15 cellular contexts compared by ENCODE assay signal in genomic region chr19:29815231-29815630, GRCh38. TPM values are rescaled to one million over a fixed set of nuclear protein-coding genes. Genes with fewer than 3 reads are reported as not detected.
DNase-seq lines count a peak whose midpoint lies in the region; ATAC-seq, FAIRE-seq and TF ChIP-seq lines count a peak whose summit lies in the region.
"Had no signal": no experiment of that assay in that cellular context is flagged by ENCODE, and none has a peak within 500 bp of the region (broad histone marks: within the 10 kb centered on the region; RNA-seq: fewer than 3 reads in every experiment).

No MANE protein-coding gene starts in this region.

- 0 out of 2 replicates have a peak overlapping the region, but pooled peaks have one; percentile 3 for H3K4me2 ChIP-seq in GM12878 (ENCODE audit: control insufficient read depth, insufficient read depth)

- peak; percentile 95 for FAIRE-seq in GM12878 (lab: Jason Lieb, UNC)
- FAIRE-seq: G401.6 had no signal

- peaks cover 3 to 11% of the 10 kb centered on the region in 2 experiments for H3K36me3 ChIP-seq in GM12878 (ENCODE audit: control insufficient read depth in 2 of 2, insufficient read depth in 2 of 2, low read length in 1 of 2)
- H3K36me3 ChIP-seq in esophagus muscularis mucosa: peaks cover 0 to 14% (median 3%) of the 10 kb centered on the region in 4 donors
- H3K36me3 ChIP-seq in colonic mucosa: no peaks in the 10 kb centered on the region

- H3K27me3 ChIP-seq in GM12878 (replicated peaks in 1 of 2; ENCODE audit: control insufficient read depth in 2 of 2, insufficient read depth in 2 of 2, low read length in 1 of 2) (no peaks in the 10 kb centered on the region), esophagus muscularis mucosa (no peaks in the 10 kb centered on the region), colonic mucosa (no peaks in the 10 kb centered on the region)

- TF ChIP-seq POLR2A in GM12878 (IDR thresholded peaks at IDR 0.05; ENCODE audit: low read depth, low read length): no peak
- no peak for TF ChIP-seq POLR2A in esophagus muscularis mucosa (IDR thresholded peaks at IDR 0.05; ENCODE audit: low read depth)

- in situ Hi-C loops in GM12878 (cut with MboI): no loop called here

- peak; percentile 17 for TF ChIP-seq CTCF in GM10266 (IDR thresholded peaks at IDR 0.05; ENCODE audit: control insufficient read depth, insufficient read depth, low read depth, missing control alignments)
- TF ChIP-seq CTCF in GM12878 (IDR thresholded peaks at IDR 0.05 in 2 of 3, conservative IDR thresholded peaks at IDR 0.05 in 1 of 3; ENCODE audit: control insufficient read depth in 2 of 3, extremely low read depth in 1 of 3, insufficient read depth in 1 of 3, low read depth in 3 of 3, low read length in 3 of 3): 0 out of 6 replicates have a peak, but pooled peaks of 1 of the 3 experiments have one; percentile 6
- TF ChIP-seq CTCF in esophagus muscularis mucosa (IDR thresholded peaks at IDR 0.05): no peak
- TF ChIP-seq CTCF in colonic mucosa (IDR thresholded peaks at IDR 0.05): no peak

- no peak overlapping the region for H2AFZ ChIP-seq in GM12878 (ENCODE audit: control insufficient read depth, low read depth, low read length)

- SMC1A ChIA-PET in GM12878 (lab: Charles Lee; ENCODE audit: uncharacterized antibody, unreplicated experiment): interaction anchor here (1.1 to 2.4 kb wide), 3 partner anchors 15 to 23 kb away, joined by 3 to 11 read pairs (median 5); no protein-coding TSS in a partner anchor

- POLR2A ChIA-PET in GM12878 (lab: Charles Lee): no interaction called here

- TF ChIP-seq RAD21 in GM12878 (IDR thresholded peaks at IDR 0.05; ENCODE audit: insufficient read depth, low read depth, low read length): peak; percentile 42

- peaks cover 7% of the 10 kb centered on the region for H3K79me2 ChIP-seq in GM12878 (ENCODE audit: control insufficient read depth, insufficient read depth, low read length)

- WGBS in GM12878 (ENCODE audit: insufficient coverage, insufficient replicate concordance, low lambda C conversion rate, missing lambda C conversion rate): 3% methylated on average over 7 of the region's 7 CpGs
- WGBS in esophagus muscularis mucosa: 88% methylated on average over 6 of the region's 7 CpGs

- H3K9me3 ChIP-seq in GM12878 (replicated peaks; ENCODE audit: control insufficient read depth, insufficient read depth, low read length) (no peaks in the 10 kb centered on the region), esophagus muscularis mucosa (no peaks in the 10 kb centered on the region), colonic mucosa (no peaks in the 10 kb centered on the region)

- H3K27ac ChIP-seq in GM12878 (ENCODE audit: control insufficient read depth, insufficient read depth) (peak overlapping the region; percentile 13; the same call in 1 of the 2 replicates), esophagus muscularis mucosa (replicated peaks in 1 of 4) (no peak overlapping the region), colonic mucosa (no peak overlapping the region)

- RAD21 ChIA-PET in GM12878 (lab: Charles Lee; ENCODE audit: unreplicated experiment): interaction anchor here (0.7 to 1.5 kb wide), 3 partner anchors 9 to 30 kb away, joined by 3 read pairs; no protein-coding TSS in a partner anchor

- H3K9ac ChIP-seq in GM12878 (ENCODE audit: control insufficient read depth, insufficient read depth, low read length): no peak overlapping the region
- no peak overlapping the region for H3K9ac ChIP-seq in colonic mucosa (ENCODE audit: low read depth in 2 of 2, low read length in 2 of 2)

- TF ChIP-seq EP300 in GM12878 (IDR thresholded peaks at IDR 0.05; ENCODE audit: borderline replicate concordance in 1 of 2, control insufficient read depth in 1 of 2, low read depth in 2 of 2, low read length in 2 of 2) (no peak), esophagus muscularis mucosa (IDR thresholded peaks at IDR 0.05) (no peak)

- peak; percentile 32 for DNase-seq in GM10266 (ENCODE audit: extremely low spot score)
- DNase-seq in GM12878 (ENCODE audit: low read depth, low spot score): peak; percentile 70
- DNase-seq in esophagus muscularis mucosa (ENCODE audit: extremely low spot score): no peak
- no peak for DNase-seq in EL
- DNase-seq in colonic mucosa: no peak
- DNase-seq: activated B cell treated with CpG ODN at 0.5 μM for 24 hours; activated T-cell treated with anti-CD3 and anti-CD28 coated beads, Interleukin-2, amount 50 U/mL, for 4 hours; NCI-H774; SIG-M5; stimulated activated CD4-positive, alpha-beta T cell treated with anti-CD3 and anti-CD28 coated beads, Interleukin-15, amount 100 ng/mL, for 24 hours had no signal

- H3K4me3 ChIP-seq in GM12878 (no peak overlapping the region), esophagus muscularis mucosa (no peak overlapping the region), colonic mucosa (no peak overlapping the region)

- no peaks in the 10 kb centered on the region for H4K20me1 ChIP-seq in GM12878 (ENCODE audit: control insufficient read depth, insufficient read depth)

- H3K4me1 ChIP-seq in GM12878 (ENCODE audit: control insufficient read depth, insufficient read depth, low read length): peaks cover 13% of the 10 kb centered on the region
- H3K4me1 ChIP-seq in esophagus muscularis mucosa: peaks cover 0 to 20% (median 15%) of the 10 kb centered on the region in 4 donors
- H3K4me1 ChIP-seq in colonic mucosa: no peaks in the 10 kb centered on the region

- CTCF ChIA-PET in GM12878 (lab: Yijun Ruan, JAX): interaction anchor here (1.0 to 1.3 kb wide), 4 partner anchors 21 to 87 kb away, joined by 3 to 6 read pairs (median 4); no protein-coding TSS in a partner anchor

- no TSS peak for BruUV-seq in GM12878 (replicated peaks; lab: Mats Ljungman, UMichigan)

- intact Hi-C loops in GM12878 (cut with micrococcal nuclease; ENCODE audit: unreplicated experiment) (no loop called here), esophagus muscularis mucosa (cut with DNase I) (loop anchor here (10.0 kb wide), 1 partner anchor 210 kb away; the partner anchor contains the start of gene POP4), colonic mucosa (cut with DNase I) (no loop called here)

- peak; percentile 34 for ATAC-seq in GM19324 (IDR thresholded peaks at IDR 0.05; ENCODE audit: low FRiP score, unreplicated experiment)
- ATAC-seq in HG03159 (IDR thresholded peaks at IDR 0.05; ENCODE audit: unreplicated experiment): peak; percentile 41
- ATAC-seq in GM12878: peak; percentile 46
- no peak for ATAC-seq in HG03280 (IDR thresholded peaks at IDR 0.05; ENCODE audit: unreplicated experiment)
- ATAC-seq: activated T-cell treated with anti-CD3 and anti-CD28 coated beads, Interleukin-2, amount 50 U/mL, for 4 hours; left lobe of liver had no signal

TF ChIP-seq in GM12878, 131 proteins besides CTCF, POLR2A, EP300 and RAD21:
- TF ChIP-seq SMC3 (IDR thresholded peaks at IDR 0.05; ENCODE audit: borderline replicate concordance, low read length) (peak; percentile 19; the same call in 1 of the 2 replicates), POLR2AphosphoS2 (IDR thresholded peaks at IDR 0.05; ENCODE audit: low read depth, low read length) (no peak), IKZF2 (IDR thresholded peaks at IDR 0.05) (no peak)

RNA-seq across cellular contexts. Expression of gene CCNE1, which starts 3.4 kb away (rescaled TPM):
- 4.8 and 8.6 TPM in 2 replicates for total RNA-seq in GM12878 (2013; cell fraction: nucleolus; rRNA removed)
- total RNA-seq in GM12878 (2014; rRNA removed) (42.2 and 43.7 TPM in 2 replicates), GM12878 (2014; rRNA removed; fragmentation: Illumina TruSeq; extraction: Trizol) (31.8 and 33.4 TPM in 2 replicates), GM12878 (2021) (35.7 and 41.9 TPM in 2 replicates), esophagus muscularis mucosa (1 to 10 TPM in 3 of 4 donors, under 1 TPM in 1; 0.42 to 4.0 (median 2.4) TPM), colonic mucosa (10 to 100 TPM in 1 of 2 donors, 1 to 10 TPM in 1; 5.1 to 10.6 TPM)
- 9.7 TPM for polyA plus RNA-seq in GM12878 (2011; ENCODE audit: low read depth)
- polyA plus RNA-seq in GM12878 (2011; rRNA removed) (19.4 and 22.7 TPM in 2 replicates), GM12878 (2014; fragmentation: Illumina TruSeq; extraction: Trizol) (43.1 TPM in 2 replicates), GM12878 (2014; fragmentation: Nextera tagmentation; extraction: Ambion mirVana) (10 to 100 TPM in 1 of 2 experiments, 1 to 10 TPM in 1; 9.3 to 17.0 TPM), GM12878 (2014; rRNA removed) (44.2 and 46.0 TPM in 2 replicates), GM12878 (2016; fragmentation: Nextera tagmentation; extraction: Ambion mirVana) (10 to 100 TPM in 1 of 2 experiments, 1 to 10 TPM in 1; 6.3 to 39.7 TPM)
- 16.2 and 16.7 TPM in 2 replicates for polyA plus RNA-seq in GM12878 (2011; cell fraction: cytosol; rRNA removed)
- 29.6 and 35.5 TPM in 2 replicates for polyA plus RNA-seq in GM12878 (2011; cell fraction: nucleus; rRNA removed)
- polyA plus RNA-seq in GM12878 (2012): 12.5 and 14.4 TPM in 2 replicates
- polyA minus RNA-seq in GM12878 (2011; rRNA and poly(A)+ RNA removed): 9.9 and 15.7 TPM in 2 replicates
- 3.9 and 9.9 TPM in 2 replicates for polyA minus RNA-seq in GM12878 (2011; cell fraction: cytosol; rRNA and poly(A)+ RNA removed)
- polyA minus RNA-seq in GM12878 (2011; cell fraction: nucleus; rRNA and poly(A)+ RNA removed): 9.6 and 22.5 TPM in 2 replicates

Comparison
In these comparisons a context has a peak if more than half of its experiments do, and no peak if none do; other contexts are left out.
1. DNase-seq: peak in GM10266 (single experiment) and GM12878 (single experiment); none in esophagus muscularis mucosa (single experiment), EL (single experiment) and colonic mucosa (single experiment).